Comparison of ENCODE assay signal across 20 cellular contexts in the genomic region with DNA sequence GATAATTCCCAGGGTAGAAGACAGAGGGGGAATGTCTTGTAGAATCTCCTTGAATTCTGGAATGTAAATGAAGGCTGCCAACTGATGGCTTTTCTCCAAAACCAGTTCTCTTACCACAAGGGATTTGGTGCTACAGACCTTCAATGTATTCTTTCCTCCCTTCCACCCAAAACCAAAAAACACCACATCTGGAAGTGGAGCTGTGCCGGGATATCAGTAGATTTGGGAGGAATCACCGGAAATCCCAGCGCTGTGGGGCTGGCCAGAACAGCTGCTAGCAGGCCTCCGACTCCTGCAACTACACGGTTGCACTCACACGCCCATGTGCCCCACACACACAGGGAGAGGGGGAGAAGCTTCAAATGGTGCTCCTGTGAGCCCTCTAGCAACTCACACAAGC. TPM values are rescaled to one million over a fixed set of nuclear protein-coding genes. Genes with fewer than 3 reads are reported as not detected.
DNase-seq lines count a peak whose midpoint lies in the region; ATAC-seq, FAIRE-seq and TF ChIP-seq lines count a peak whose summit lies in the region.
"Had no signal": no experiment of that assay in that cellular context is flagged by ENCODE, and none has a peak within 500 bp of the region (broad histone marks: within the 10 kb centered on the region; RNA-seq: fewer than 3 reads in every experiment).

No MANE protein-coding gene starts in this region.

- no peaks in the 10 kb centered on the region for H4K20me1 ChIP-seq in HCT116 (ENCODE audit: insufficient read depth)

- TF ChIP-seq POLR2A in HCT116 (IDR thresholded peaks at IDR 0.05; ENCODE audit: borderline replicate concordance, extremely low read depth, insufficient read depth, insufficient read length) (no peak), breast epithelium (IDR thresholded peaks at IDR 0.05) (no peak), heart left ventricle (IDR thresholded peaks at IDR 0.05) (no peak)

- WGBS in heart left ventricle, 4 donors: 68 to 85% (median 78%) methylated on average over 6 of the region's 6 CpGs
- 92 to 93% methylated on average over 6 of the region's 6 CpGs for WGBS in pancreas, 2 donors

- no TSS peak for BruUV-seq in HCT116 (replicated peaks; lab: Mats Ljungman, UMichigan)

- H3K36me3 Mint-ChIP-seq in activated naive CD4-positive, alpha-beta T cell treated with anti-CD3 and anti-CD28 coated beads, Interleukin-2, amount 50 U/mL, for 72 hours: no peaks in the 10 kb centered on the region
- H3K36me3 Mint-ChIP-seq: CD8-positive, alpha-beta T cell had no signal

- no peak overlapping the region for H3K9ac ChIP-seq in HCT116 (ENCODE audit: low read length)

- H3K79me2 ChIP-seq in HCT116 (ENCODE audit: insufficient read depth, low read length): no peaks in the 10 kb centered on the region

- no peaks in the 10 kb centered on the region for H3K9me2 ChIP-seq in HCT116 (ENCODE audit: insufficient read depth)

- H3K27me3 ChIP-seq in HCT116 (ENCODE audit: insufficient read depth, low read length) (no peaks in the 10 kb centered on the region), breast epithelium (no peaks in the 10 kb centered on the region), heart left ventricle (no peaks in the 10 kb centered on the region), pancreas (no peaks in the 10 kb centered on the region)
- H3K27me3 ChIP-seq: right lobe of liver, SJCRH30 had no signal

- no peaks in the 10 kb centered on the region for H3K9me3 Mint-ChIP-seq in activated naive CD4-positive, alpha-beta T cell treated with anti-CD3 and anti-CD28 coated beads, Interleukin-2, amount 50 U/mL, for 72 hours
- H3K9me3 Mint-ChIP-seq: effector memory CD8-positive, alpha-beta T cell had no signal

- no peak overlapping the region for H3K4me3 ChIP-seq in HCT116 (replicated peaks in 1 of 2; ENCODE audit: low read depth in 1 of 2, low read length in 2 of 2)
- H3K4me3 ChIP-seq in breast epithelium: no peak overlapping the region
- H3K4me3 ChIP-seq in heart left ventricle: no peak overlapping the region
- H3K4me3 ChIP-seq in pancreas: no peak overlapping the region
- H3K4me3 ChIP-seq: right lobe of liver, SJCRH30 had no signal

- no peak for TF ChIP-seq CTCF in HCT116 (IDR thresholded peaks at IDR 0.05 in 2 of 3, conservative IDR thresholded peaks at IDR 0.05 in 1 of 3; ENCODE audit: borderline replicate concordance in 1 of 3, insufficient read depth in 1 of 3, low read depth in 2 of 3, low read length in 2 of 3)
- TF ChIP-seq CTCF in breast epithelium (IDR thresholded peaks at IDR 0.05): no peak
- no peak for TF ChIP-seq CTCF in heart left ventricle (IDR thresholded peaks at IDR 0.05)
- no peak for TF ChIP-seq CTCF in pancreas (IDR thresholded peaks at IDR 0.05)

- H3K9me3 ChIP-seq in HCT116 (ENCODE audit: control insufficient read depth in 1 of 2, insufficient read depth in 1 of 2, low read depth in 1 of 2, low read length in 2 of 2): no peaks in the 10 kb centered on the region
- no peaks in the 10 kb centered on the region for H3K9me3 ChIP-seq in breast epithelium
- no peaks in the 10 kb centered on the region for H3K9me3 ChIP-seq in heart left ventricle
- H3K9me3 ChIP-seq in pancreas: no peaks in the 10 kb centered on the region
- H3K9me3 ChIP-seq: right lobe of liver, SJCRH30 had no signal

- no peak overlapping the region for H2AFZ ChIP-seq in HCT116 (ENCODE audit: low read depth, low read length, poor library complexity, severe bottlenecking)

- RAD21 ChIA-PET in HCT116 (lab: Charles Lee; ENCODE audit: low non-redundant PET in 1 of 2, low total read pairs in 2 of 2, uncharacterized antibody in 2 of 2, unreplicated experiment in 2 of 2): no interaction called here

- H3K36me3 ChIP-seq in HCT116 (ENCODE audit: control insufficient read depth in 1 of 2, insufficient read depth in 2 of 2, low read length in 2 of 2): peaks cover 0 to 9% of the 10 kb centered on the region in 2 experiments; a peak in 2 of 4 replicates
- no peaks in the 10 kb centered on the region for H3K36me3 ChIP-seq in breast epithelium
- H3K36me3 ChIP-seq in heart left ventricle: peaks cover 0 to 50% (median 35%) of the 10 kb centered on the region in 9 donors
- H3K36me3 ChIP-seq in pancreas: peaks cover 0 to 17% (median 0%) of the 10 kb centered on the region in 3 donors
- H3K36me3 ChIP-seq: SJCRH30 had no signal

- ATAC-seq in HCT116: peak; percentile 14; the same call in 1 of the 2 replicates
- ATAC-seq in heart left ventricle: peak in 3 of 4 donors; percentile 67 to 75 (median 71)
- peak in 2 of 4 donors; percentile 8 to 26 for ATAC-seq in pancreas
- no peak for ATAC-seq in activated naive CD4-positive, alpha-beta T cell treated with anti-CD3 and anti-CD28 coated beads, Interleukin-2, amount 50 U/mL, for 72 hours
- no peak for ATAC-seq in HG02884 (IDR thresholded peaks at IDR 0.05; ENCODE audit: unreplicated experiment)
- no peak for ATAC-seq in GM21723 (IDR thresholded peaks at IDR 0.05; ENCODE audit: unreplicated experiment)
- ATAC-seq: activated CD8-positive, alpha-beta T cell treated with anti-CD3 and anti-CD28 coated beads for 36 hours; CD8-positive, alpha-beta T cell; effector memory CD8-positive, alpha-beta T cell; stimulated activated memory B cell treated with anti-CD40 and anti-IgM and Interleukin-4, amounts not matched to agents 10 μg/mL and 1 μg/mL and 100 μg/mL, for 72 hours had no signal

- POLR2A ChIA-PET in HCT116 (lab: Charles Lee): no interaction called here

- intact Hi-C loops in HCT116 (cut with micrococcal nuclease) (no loop called here), breast epithelium (cut with DNase I; ENCODE audit: low total_unique reads) (no loop called here), heart left ventricle (cut with DNase I) (loop anchor here in 2 of 10 donors (5.0 to 10.0 kb wide), 2 partner anchors 55 to 57 kb away; no protein-coding TSS in a partner anchor), pancreas (cut with DNase I) (no loop called here)

- H3K4me1 ChIP-seq in HCT116 (ENCODE audit: control insufficient read depth in 1 of 2, insufficient read depth in 2 of 2, low read length in 2 of 2) (peaks cover 12 to 16% of the 10 kb centered on the region in 2 experiments), breast epithelium (peaks cover 0 to 8% of the 10 kb centered on the region in 2 donors), heart left ventricle (peaks cover 0 to 22% (median 12%) of the 10 kb centered on the region in 12 donors), pancreas (peaks cover 6 to 14% (median 7%) of the 10 kb centered on the region in 3 donors)
- H3K4me1 ChIP-seq: right lobe of liver, SJCRH30 had no signal

- CTCF ChIA-PET in HCT116 (lab: Charles Lee): interaction anchor here (1.3 kb wide), 2 partner anchors 10 to 11 kb away, joined by 4 read pairs; no protein-coding TSS in a partner anchor

- peak overlapping the region; percentile 38; the same call in 1 of the 2 replicates for H3K4me2 ChIP-seq in HCT116 (ENCODE audit: low read length)

- FAIRE-seq in pancreas (lab: Jason Lieb, UNC): no peak

- peak overlapping the region; percentile 22 for H3K27ac ChIP-seq in HCT116 (ENCODE audit: low read depth, low read length)
- peak overlapping the region; percentile 72 to 73 for H3K27ac ChIP-seq in breast epithelium
- H3K27ac ChIP-seq in heart left ventricle: peak overlapping the region in 6 of 12 donors; percentile 15 to 49 (median 38)
- peak overlapping the region in 3 of 4 donors; percentile 20 to 70 (median 53) for H3K27ac ChIP-seq in pancreas
- H3K27ac ChIP-seq: right lobe of liver, SJCRH30 had no signal

- no peak overlapping the region for H3K27ac Mint-ChIP-seq in activated naive CD4-positive, alpha-beta T cell treated with anti-CD3 and anti-CD28 coated beads, Interleukin-2, amount 50 U/mL, for 72 hours
- H3K27ac Mint-ChIP-seq: activated CD8-positive, alpha-beta T cell treated with anti-CD3 and anti-CD28 coated beads for 36 hours; CD8-positive, alpha-beta T cell; effector memory CD8-positive, alpha-beta T cell; stimulated activated memory B cell treated with anti-CD40 and anti-IgM and Interleukin-4, amounts not matched to agents 10 μg/mL and 1 μg/mL and 100 μg/mL, for 72 hours had no signal

- DNase-seq in HCT116 (ENCODE audit: low read depth, low spot score) (no peak), breast epithelium (ENCODE audit: low spot score in 2 of 2) (no peak), heart left ventricle (peak in 3 of 5 donors; percentile 47 to 74 (median 58)), pancreas (no peak), NCI-H2196 (lab: John Stamatoyannopoulos, UW; ENCODE audit: unreplicated experiment) (no peak)
- no peak for DNase-seq in activated naive CD4-positive, alpha-beta T cell treated with anti-CD3 and anti-CD28 coated beads, Interleukin-2, amount 50 U/mL, for 72 hours (ENCODE audit: low spot score in 2 of 2)
- DNase-seq: activated CD8-positive, alpha-beta T cell treated with anti-CD3 and anti-CD28 coated beads for 36 hours; activated naive CD4-positive, alpha-beta T cell treated with Interleukin-2 at 50 U/mL for 16 hours; activated T-cell treated with anti-CD3 and anti-CD28 coated beads, Interleukin-2, amount 50 U/mL, for 1 hour; aorta; CD8-positive, alpha-beta T cell; effector memory CD8-positive, alpha-beta T cell; KG1; NCI-H1105; NCI-H526 treated with DMSO at 0.1 percent for 48 hours; right lobe of liver had no signal

- TF ChIP-seq RAD21 in HCT116 (IDR thresholded peaks at IDR 0.05; ENCODE audit: low read depth): no peak

TF ChIP-seq in HCT116, 20 proteins besides CTCF, POLR2A, EP300 and RAD21:
- TF ChIP-seq SP1 (IDR thresholded peaks at IDR 0.05; ENCODE audit: low read depth) (0 out of 2 replicates have a peak, but pooled peaks have one; percentile 2), FOSL1 (IDR thresholded peaks at IDR 0.05; ENCODE audit: low read depth) (no peak)

RNA-seq across cellular contexts. Expression of a gene that starts 45.7 kb away (rescaled TPM):
- total RNA-seq in HCT116 (2021; ENCODE audit: unreplicated experiment) (1,340 TPM), breast epithelium (1,000 to 10,000 TPM; 1,654 to 2,512 (median 1,741) TPM), heart left ventricle (100 to 1,000 TPM; 383 to 838 (median 747) TPM), pancreas (1,000 to 10,000 TPM in 1 of 6 donors, 100 to 1,000 TPM in 5; 583 to 1,055 (median 904) TPM)
- 3,999 and 4,166 TPM in 2 replicates for polyA plus RNA-seq in HCT116 (2012)
- polyA plus RNA-seq in heart left ventricle (1,000 to 10,000 TPM; 3,477 to 3,831 TPM), pancreas (1,000 to 10,000 TPM; 2,539 to 3,410 TPM)
- total RNA-seq in activated naive CD4-positive, alpha-beta T cell treated with anti-CD3 and anti-CD28 coated beads, Interleukin-2, amount 50 U/mL, for 72 hours: 1,000 to 10,000 TPM; 1,392 to 1,582 TPM

Comparison
In these comparisons a context has a peak if more than half of its experiments do, and no peak if none do; other contexts are left out.
1. ATAC-seq: peak in HCT116 (single experiment) and heart left ventricle (3 of 4); none in activated naive CD4-positive, alpha-beta T cell treated with anti-CD3 and anti-CD28 coated beads, Interleukin-2, amount 50 U/mL, for 72 hours (0 of 2), HG02884 (single experiment) and GM21723 (single experiment).
2. DNase-seq: peak in heart left ventricle (3 of 5); none in HCT116 (single experiment), breast epithelium (0 of 2), pancreas (0 of 6), activated naive CD4-positive, alpha-beta T cell treated with anti-CD3 and anti-CD28 coated beads, Interleukin-2, amount 50 U/mL, for 72 hours (0 of 2) and NCI-H2196 (single experiment).